1 cellular context compared by ENCODE assay signal in the genomic region with DNA sequence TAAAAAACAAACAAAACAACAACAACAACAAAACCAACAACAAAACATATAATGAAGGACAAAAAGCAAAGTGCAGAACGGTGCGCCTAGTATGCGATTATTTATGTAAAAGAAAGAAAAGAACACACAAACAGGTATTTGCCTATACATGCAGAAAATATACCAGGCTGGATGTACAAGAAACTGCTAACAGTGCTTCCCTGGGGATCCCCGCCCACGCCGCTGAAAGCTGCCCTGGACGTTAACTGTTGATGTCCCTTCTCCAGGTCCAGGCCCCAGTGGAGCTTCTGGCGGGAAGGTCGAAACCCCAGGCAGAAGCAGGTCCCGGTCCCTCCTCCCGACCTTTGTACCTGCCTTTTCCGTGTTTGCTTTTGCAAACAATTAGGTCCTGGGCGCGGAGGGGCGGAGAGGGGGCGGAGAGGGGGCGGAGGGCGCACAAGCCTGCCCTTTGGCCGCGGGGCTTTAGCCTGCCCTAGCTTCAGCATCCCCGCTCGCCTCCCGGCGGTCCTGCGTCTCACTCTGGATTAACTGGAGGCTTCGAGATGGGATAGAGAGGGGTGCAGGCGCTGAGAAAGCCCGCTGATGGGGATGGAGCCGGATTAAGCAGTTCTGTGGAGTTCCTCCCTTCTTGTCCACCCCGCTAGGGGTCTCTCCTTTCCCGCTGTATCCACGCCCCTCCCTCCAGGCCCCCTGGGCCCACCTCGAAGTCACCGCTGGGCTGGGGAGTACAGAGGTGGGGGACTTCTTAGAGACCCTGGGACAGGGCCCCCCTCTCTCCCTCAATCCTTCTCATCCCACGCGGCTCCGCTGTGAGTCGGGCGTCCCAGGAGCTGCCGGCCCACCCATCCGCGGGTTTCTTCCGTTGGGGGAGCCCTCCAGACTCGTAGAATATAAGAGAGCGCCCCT.
A peak's percentile ranks its signal among the peaks of the same experiment; 100 is the strongest.
TF ChIP-seq lines count a peak whose summit lies in the region.

No MANE protein-coding gene starts in this region.

TF ChIP-seq in HepG2, 621 proteins besides CTCF, POLR2A, EP300 and RAD21 (continued from another document and continues in another):
- peak; percentile 9 for TF ChIP-seq ZNF407 (CRISPR knock-in tag; IDR thresholded peaks at IDR 0.05; ENCODE audit: not compliant biosample characterization)
- TF ChIP-seq BRF2 (CRISPR knock-in tag; IDR thresholded peaks at IDR 0.05): no peak
- peak; percentile 85 for TF ChIP-seq PHF5A (CRISPR knock-in tag; IDR thresholded peaks at IDR 0.05; ENCODE audit: low read depth, unreplicated experiment)
- TF ChIP-seq, protein P1, sequence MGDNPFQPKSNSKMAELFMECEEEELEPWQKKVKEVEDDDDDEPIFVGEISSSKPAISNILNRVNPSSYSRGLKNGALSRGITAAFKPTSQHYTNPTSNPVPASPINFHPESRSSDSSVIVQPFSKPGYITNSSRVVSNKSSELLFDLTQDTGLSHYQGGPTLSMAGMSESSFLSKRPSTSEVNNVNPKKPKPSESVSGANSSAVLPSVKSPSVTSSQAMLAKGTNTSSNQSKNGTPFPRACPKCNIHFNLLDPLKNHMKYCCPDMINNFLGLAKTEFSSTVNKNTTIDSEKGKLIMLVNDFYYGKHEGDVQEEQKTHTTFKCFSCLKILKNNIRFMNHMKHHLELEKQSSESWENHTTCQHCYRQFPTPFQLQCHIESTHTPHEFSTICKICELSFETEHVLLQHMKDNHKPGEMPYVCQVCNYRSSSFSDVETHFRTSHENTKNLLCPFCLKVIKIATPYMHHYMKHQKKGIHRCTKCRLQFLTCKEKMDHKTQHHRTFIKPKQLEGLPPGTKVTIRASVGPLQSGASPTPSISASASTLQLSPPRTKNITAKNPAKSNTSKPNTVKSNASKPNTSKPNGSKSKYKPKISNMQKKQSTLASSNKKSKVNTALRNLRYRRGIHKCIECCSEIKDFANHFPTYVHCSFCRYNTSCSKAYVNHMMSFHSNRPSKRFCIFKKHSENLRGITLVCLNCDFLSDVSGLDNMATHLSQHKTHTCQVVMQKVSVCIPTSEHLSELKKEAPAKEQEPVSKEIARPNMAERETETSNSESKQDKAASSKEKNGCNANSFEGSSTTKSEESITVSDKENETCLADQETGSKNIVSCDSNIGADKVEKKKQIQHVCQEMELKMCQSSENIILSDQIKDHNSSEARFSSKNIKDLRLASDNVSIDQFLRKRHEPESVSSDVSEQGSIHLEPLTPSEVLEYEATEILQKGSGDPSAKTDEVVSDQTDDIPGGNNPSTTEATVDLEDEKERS (CRISPR knock-in tag; IDR thresholded peaks at IDR 0.05): peak; percentile 94
- TF ChIP-seq ZNF136 (CRISPR knock-in tag; IDR thresholded peaks at IDR 0.05; ENCODE audit: low read depth): peak; percentile 92
- TF ChIP-seq, protein P2, sequence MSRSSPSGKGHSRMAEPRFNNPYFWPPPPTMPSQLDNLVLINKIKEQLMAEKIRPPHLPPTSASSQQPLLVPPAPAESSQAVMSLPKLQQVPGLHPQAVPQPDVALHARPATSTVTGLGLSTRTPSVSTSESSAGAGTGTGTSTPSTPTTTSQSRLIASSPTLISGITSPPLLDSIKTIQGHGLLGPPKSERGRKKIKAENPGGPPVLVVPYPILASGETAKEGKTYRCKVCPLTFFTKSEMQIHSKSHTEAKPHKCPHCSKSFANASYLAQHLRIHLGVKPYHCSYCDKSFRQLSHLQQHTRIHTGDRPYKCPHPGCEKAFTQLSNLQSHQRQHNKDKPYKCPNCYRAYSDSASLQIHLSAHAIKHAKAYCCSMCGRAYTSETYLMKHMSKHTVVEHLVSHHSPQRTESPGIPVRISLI (CRISPR knock-in tag; IDR thresholded peaks at IDR 0.05; ENCODE audit: borderline replicate concordance): no peak; the same call in none of the 2 replicates
- TF ChIP-seq CCDC6 (CRISPR knock-in tag; IDR thresholded peaks at IDR 0.05): no peak; the same call in none of the 2 replicates
- TF ChIP-seq ZNF326 (CRISPR knock-in tag; IDR thresholded peaks at IDR 0.05; ENCODE audit: borderline replicate concordance): no peak
- TF ChIP-seq TCF7 (IDR thresholded peaks at IDR 0.05; ENCODE audit: low read depth): peak; percentile 43; the same call in 1 of the 2 replicates
- TF ChIP-seq, protein P3, sequence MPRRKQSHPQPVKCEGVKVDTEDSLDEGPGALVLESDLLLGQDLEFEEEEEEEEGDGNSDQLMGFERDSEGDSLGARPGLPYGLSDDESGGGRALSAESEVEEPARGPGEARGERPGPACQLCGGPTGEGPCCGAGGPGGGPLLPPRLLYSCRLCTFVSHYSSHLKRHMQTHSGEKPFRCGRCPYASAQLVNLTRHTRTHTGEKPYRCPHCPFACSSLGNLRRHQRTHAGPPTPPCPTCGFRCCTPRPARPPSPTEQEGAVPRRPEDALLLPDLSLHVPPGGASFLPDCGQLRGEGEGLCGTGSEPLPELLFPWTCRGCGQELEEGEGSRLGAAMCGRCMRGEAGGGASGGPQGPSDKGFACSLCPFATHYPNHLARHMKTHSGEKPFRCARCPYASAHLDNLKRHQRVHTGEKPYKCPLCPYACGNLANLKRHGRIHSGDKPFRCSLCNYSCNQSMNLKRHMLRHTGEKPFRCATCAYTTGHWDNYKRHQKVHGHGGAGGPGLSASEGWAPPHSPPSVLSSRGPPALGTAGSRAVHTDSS (CRISPR knock-in tag; conservative IDR thresholded peaks at IDR 0.05): no peak; the same call in 1 of the 2 replicates
- TF ChIP-seq ZNF367 (CRISPR knock-in tag; IDR thresholded peaks at IDR 0.05; ENCODE audit: borderline replicate concordance): no peak; the same call in 1 of the 2 replicates
- peak in 1 of 2 experiments; percentile 97; a peak in 2 of 4 replicates for TF ChIP-seq KLF16 (CRISPR knock-in tag; IDR thresholded peaks at IDR 0.05)
- peak; percentile 68 for TF ChIP-seq KLF6 (CRISPR knock-in tag; IDR thresholded peaks at IDR 0.05)
- peak; percentile 77 for TF ChIP-seq YEATS4 (CRISPR knock-in tag; IDR thresholded peaks at IDR 0.05; ENCODE audit: borderline replicate concordance)
- TF ChIP-seq, protein P4, sequence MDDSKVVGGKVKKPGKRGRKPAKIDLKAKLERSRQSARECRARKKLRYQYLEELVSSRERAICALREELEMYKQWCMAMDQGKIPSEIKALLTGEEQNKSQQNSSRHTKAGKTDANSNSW (CRISPR knock-in tag; IDR thresholded peaks at IDR 0.05; ENCODE audit: borderline replicate concordance): no peak
- TF ChIP-seq ZFP41 (CRISPR knock-in tag; IDR thresholded peaks at IDR 0.05; ENCODE audit: borderline replicate concordance): peak; percentile 59; the same call in 1 of the 2 replicates
- TF ChIP-seq AKAP8 (CRISPR knock-in tag; IDR thresholded peaks at IDR 0.05): peak; percentile 77
- peak; percentile 24; the same call in 1 of the 2 replicates for TF ChIP-seq ZKSCAN1 (IDR thresholded peaks at IDR 0.05; ENCODE audit: low read length)
- TF ChIP-seq ZNF350 (CRISPR knock-in tag; IDR thresholded peaks at IDR 0.05; ENCODE audit: borderline replicate concordance, low read depth): no peak
- peak; percentile 81 to 84; a peak in 3 of 4 replicates for TF ChIP-seq NR2F1 (CRISPR knock-in tag; IDR thresholded peaks at IDR 0.05)
- peak; percentile 86; the same call in 1 of the 2 replicates for TF ChIP-seq BATF2 (CRISPR knock-in tag; IDR thresholded peaks at IDR 0.05)
- no peak; the same call in 1 of the 2 replicates for TF ChIP-seq ZNF275 (CRISPR knock-in tag; IDR thresholded peaks at IDR 0.05; ENCODE audit: borderline replicate concordance)
- peak; percentile 96 for TF ChIP-seq ZMYM3 (CRISPR knock-in tag; IDR thresholded peaks at IDR 0.05)
- peak; percentile 46; the same call in 1 of the 2 replicates for TF ChIP-seq TP53 (CRISPR knock-in tag; conservative IDR thresholded peaks at IDR 0.05)
- peak; percentile 67; the same call in 1 of the 2 replicates for TF ChIP-seq PAX8 (CRISPR knock-in tag; IDR thresholded peaks at IDR 0.05; ENCODE audit: borderline replicate concordance)
- no peak for TF ChIP-seq ZNF256 (CRISPR knock-in tag; conservative IDR thresholded peaks at IDR 0.05)
- no peak for TF ChIP-seq ZNF138 (CRISPR knock-in tag; IDR thresholded peaks at IDR 0.05; ENCODE audit: low read depth)
- peak; percentile 64 for TF ChIP-seq ZNF18 (CRISPR knock-in tag; IDR thresholded peaks at IDR 0.05; ENCODE audit: insufficient replicate concordance)
- TF ChIP-seq SKI (IDR thresholded peaks at IDR 0.05; ENCODE audit: partially characterized antibody): peak; percentile 60
- TF ChIP-seq, protein P5, sequence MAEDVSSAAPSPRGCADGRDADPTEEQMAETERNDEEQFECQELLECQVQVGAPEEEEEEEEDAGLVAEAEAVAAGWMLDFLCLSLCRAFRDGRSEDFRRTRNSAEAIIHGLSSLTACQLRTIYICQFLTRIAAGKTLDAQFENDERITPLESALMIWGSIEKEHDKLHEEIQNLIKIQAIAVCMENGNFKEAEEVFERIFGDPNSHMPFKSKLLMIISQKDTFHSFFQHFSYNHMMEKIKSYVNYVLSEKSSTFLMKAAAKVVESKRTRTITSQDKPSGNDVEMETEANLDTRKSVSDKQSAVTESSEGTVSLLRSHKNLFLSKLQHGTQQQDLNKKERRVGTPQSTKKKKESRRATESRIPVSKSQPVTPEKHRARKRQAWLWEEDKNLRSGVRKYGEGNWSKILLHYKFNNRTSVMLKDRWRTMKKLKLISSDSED (CRISPR knock-in tag; IDR thresholded peaks at IDR 0.05): no peak
